In the genomic region with DNA sequence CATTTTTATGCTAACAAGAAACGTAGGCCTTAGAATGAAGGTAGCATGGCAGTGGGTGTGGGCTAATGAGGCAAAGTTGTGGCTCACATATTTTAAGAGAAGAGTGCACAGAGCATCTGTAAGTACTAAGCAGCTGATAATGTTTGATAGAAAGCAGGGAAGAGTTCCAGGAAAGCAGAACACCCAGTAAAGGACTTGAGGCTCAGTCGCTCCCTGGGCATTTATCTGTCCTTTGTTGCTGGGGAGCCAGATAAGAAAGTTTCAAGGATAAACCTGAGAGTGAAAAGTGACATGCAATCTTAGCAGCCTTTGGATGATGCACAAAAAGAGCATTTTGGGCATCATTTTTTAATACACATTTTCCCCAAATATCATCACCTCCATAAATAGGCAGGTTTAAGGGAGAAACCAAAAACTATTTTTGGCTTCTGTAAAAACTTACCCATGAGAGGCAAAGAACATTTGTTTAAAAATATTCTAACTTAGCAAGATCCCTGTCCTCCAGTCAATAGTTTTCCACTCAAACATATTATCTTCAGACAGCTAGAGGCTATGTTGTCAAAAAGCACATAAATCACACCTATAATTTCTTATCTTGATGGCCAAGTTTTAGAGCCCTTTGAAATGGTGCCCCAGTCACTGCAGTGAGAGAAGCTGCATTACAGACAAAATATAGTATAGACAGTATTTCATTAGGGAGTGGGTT, we compare ENCODE assay signal across 1 cellular context.
TF ChIP-seq lines count a peak whose summit lies in the region.

No MANE protein-coding gene starts in this region.

TF ChIP-seq in HEK293T, 16 proteins besides CTCF, POLR2A, EP300 and RAD21 (continued from another document):
- TF ChIP-seq SUZ12 (IDR thresholded peaks at IDR 0.05): no peak
